Comparison of ENCODE assay signal across 12 cellular contexts in the genomic region with DNA sequence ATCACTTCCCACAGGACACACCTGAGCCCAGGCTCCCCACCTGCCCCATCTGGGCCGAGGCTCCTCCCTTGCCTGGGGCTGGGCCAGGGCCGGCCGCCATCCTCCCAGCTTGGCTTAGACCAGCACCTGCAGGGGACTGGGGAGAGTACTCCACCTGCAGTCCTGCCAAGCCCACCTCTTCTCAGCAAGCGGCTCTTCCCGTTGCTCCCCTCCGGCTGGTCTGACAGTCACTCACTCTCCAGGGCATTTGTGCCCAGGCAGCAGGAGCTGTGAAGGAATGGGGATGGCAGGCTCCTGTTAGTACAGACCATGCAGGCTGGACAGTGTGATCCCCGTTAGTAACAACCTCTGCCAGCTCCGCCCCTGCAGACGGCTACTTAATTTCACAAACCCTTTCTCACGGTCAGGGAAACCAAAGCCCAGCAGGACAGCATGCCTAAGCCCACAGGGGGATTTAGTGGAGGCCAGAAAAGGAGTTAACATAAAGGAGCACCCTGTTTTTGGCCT. TPM values are rescaled to one million over a fixed set of nuclear protein-coding genes. Genes with fewer than 3 reads are reported as not detected.
DNase-seq lines count a peak whose midpoint lies in the region; ATAC-seq, FAIRE-seq and TF ChIP-seq lines count a peak whose summit lies in the region.
"Had no signal": no experiment of that assay in that cellular context is flagged by ENCODE, and none has a peak within 500 bp of the region (broad histone marks: within the 10 kb centered on the region; RNA-seq: fewer than 3 reads in every experiment).

A gene with protein sequence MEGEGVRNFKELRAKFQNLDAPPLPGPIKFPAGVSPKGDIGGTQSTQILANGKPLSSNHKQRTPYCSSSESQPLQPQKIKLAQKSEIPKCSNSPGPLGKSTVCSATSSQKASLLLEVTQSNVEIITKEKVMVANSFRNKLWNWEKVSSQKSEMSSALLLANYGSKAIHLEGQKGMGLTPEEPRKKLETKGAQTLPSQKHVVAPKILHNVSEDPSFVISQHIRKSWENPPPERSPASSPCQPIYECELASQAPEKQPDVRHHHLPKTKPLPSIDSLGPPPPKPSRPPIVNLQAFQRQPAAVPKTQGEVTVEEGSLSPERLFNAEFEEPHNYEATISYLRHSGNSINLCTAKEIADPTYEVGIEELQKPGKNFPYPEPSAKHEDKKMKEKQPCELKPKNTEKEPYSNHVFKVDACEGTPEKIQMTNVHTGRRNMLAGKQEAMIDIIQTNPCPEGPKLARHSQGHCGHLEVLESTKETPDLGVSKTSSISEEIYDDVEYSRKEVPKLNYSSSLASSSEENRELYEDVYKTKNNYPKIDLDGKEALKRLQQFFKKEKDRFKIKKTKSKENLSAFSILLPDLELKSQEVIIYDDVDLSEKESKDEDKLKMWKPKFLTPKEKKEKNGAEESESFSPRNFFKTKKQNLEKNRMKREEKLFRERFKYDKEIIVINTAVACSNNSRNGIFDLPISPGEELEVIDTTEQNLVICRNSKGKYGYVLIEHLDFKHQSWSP (minus strand): TSS at position 12 of the 507 bp plus-strand sequence. CDS start 114 bp downstream, outside the sequence.

- H2AFZ ChIP-seq in GM12878 (ENCODE audit: control insufficient read depth, low read depth, low read length) = no peak within 1 kb of the TSS

- H3K4me2 ChIP-seq in GM12878 (ENCODE audit: control insufficient read depth, insufficient read depth) = no peak within 1 kb of the TSS

- WGBS in GM12878 (ENCODE audit: insufficient coverage, insufficient replicate concordance, low lambda C conversion rate, missing lambda C conversion rate) = 40% methylated on average over 10 of the region's 10 CpGs

- POLR2A ChIA-PET in GM12878 (lab: Charles Lee) = no interaction called here

- no peaks in the 10 kb centered on the region for H3K79me2 ChIP-seq in GM12878 (ENCODE audit: control insufficient read depth, insufficient read depth, low read length)

- CTCF ChIA-PET in GM12878 (lab: Yijun Ruan, JAX) = interaction anchor here (0.7 to 3.6 kb wide), 5 partner anchors 16 to 110 kb away, joined by 3 to 18 read pairs (median 9); no protein-coding TSS in a partner anchor

- TF ChIP-seq POLR2A in GM12878 (IDR thresholded peaks at IDR 0.05; ENCODE audit: low read depth, low read length) (no peak), gastrocnemius medialis (IDR thresholded peaks at IDR 0.05) (no peak)

- in situ Hi-C loops in GM12878 (cut with MboI) (no loop called here), gastrocnemius medialis (cut with MboI; ENCODE audit: low sequenced_read_pairs in 4 of 4) (no loop called here)

- TF ChIP-seq EP300 in GM12878 (IDR thresholded peaks at IDR 0.05; ENCODE audit: borderline replicate concordance in 1 of 2, control insufficient read depth in 1 of 2, low read depth in 2 of 2, low read length in 2 of 2) = no peak

- DNase-seq in GM12878 (ENCODE audit: low read depth, low spot score) (no peak), iPS-NIHi7 (ENCODE audit: extremely low spot score) (peak; percentile 76), gastrocnemius medialis (peak; percentile 4 to 32), NCI-H524 (lab: John Stamatoyannopoulos, UW) (no peak)
- DNase-seq: brain microvascular endothelial cell, MV-4-11 had no signal

- H3K27me3 ChIP-seq in HUES48 (ENCODE audit: control insufficient read depth, insufficient read depth, low read length) (no peaks in the 10 kb centered on the region), GM12878 (replicated peaks in 1 of 2; ENCODE audit: control insufficient read depth in 2 of 2, insufficient read depth in 2 of 2, low read length in 1 of 2) (no peaks in the 10 kb centered on the region), gastrocnemius medialis (no peaks in the 10 kb centered on the region)
- H3K27me3 ChIP-seq: brain microvascular endothelial cell had no signal

- TF ChIP-seq CTCF in GM12878 (IDR thresholded peaks at IDR 0.05 in 2 of 3, conservative IDR thresholded peaks at IDR 0.05 in 1 of 3; ENCODE audit: control insufficient read depth in 2 of 3, extremely low read depth in 1 of 3, insufficient read depth in 1 of 3, low read depth in 3 of 3, low read length in 3 of 3) = no peak
- TF ChIP-seq CTCF in gastrocnemius medialis (IDR thresholded peaks at IDR 0.05 in 4 of 5, conservative IDR thresholded peaks at IDR 0.05 in 1 of 5) = no peak

- peak within 1 kb of the TSS; percentile 35; the same call in 1 of the 2 replicates for H3K4me3 ChIP-seq in HUES48 (ENCODE audit: low read depth, low read length)
- no peak within 1 kb of the TSS for H3K4me3 ChIP-seq in GM12878
- peak within 1 kb of the TSS in 3 of 4 donors; percentile 2 to 24 (median 16) for H3K4me3 ChIP-seq in gastrocnemius medialis

- H3K4me1 ChIP-seq in HUES48 (ENCODE audit: control insufficient read depth, insufficient read depth, low read length) = peaks cover 24% of the 10 kb centered on the region
- no peaks in the 10 kb centered on the region for H3K4me1 ChIP-seq in GM12878 (ENCODE audit: control insufficient read depth, insufficient read depth, low read length)
- H3K4me1 ChIP-seq in gastrocnemius medialis = peaks cover 27 to 37% of the 10 kb centered on the region in 2 donors

- intact Hi-C loops in GM12878 (cut with micrococcal nuclease; ENCODE audit: unreplicated experiment) (no loop called here), gastrocnemius medialis (cut with DNase I; ENCODE audit: low total_unique reads) (loop anchor here (5.0 to 10.0 kb wide), 3 partner anchors 172 to 1535 kb away; a partner anchor contains a TSS)

- H3K9me3 ChIP-seq in HUES48 (ENCODE audit: control insufficient read depth, insufficient read depth, low read length) (no peaks in the 10 kb centered on the region), GM12878 (replicated peaks; ENCODE audit: control insufficient read depth, insufficient read depth, low read length) (no peaks in the 10 kb centered on the region), gastrocnemius medialis (no peaks in the 10 kb centered on the region)

- RAD21 ChIA-PET in GM12878 (lab: Charles Lee; ENCODE audit: unreplicated experiment) = interaction anchor here (0.5 to 1.5 kb wide), 3 partner anchors 55 to 710 kb away, joined by 3 read pairs; no protein-coding TSS in a partner anchor

- BruUV-seq in GM12878 (replicated peaks; lab: Mats Ljungman, UMichigan) = no TSS peak

- H3K27ac ChIP-seq in HUES48 (ENCODE audit: low read depth, low read length) (peak within 1 kb of the TSS; percentile 71), GM12878 (ENCODE audit: control insufficient read depth, insufficient read depth) (no peak within 1 kb of the TSS), gastrocnemius medialis (peak within 1 kb of the TSS; percentile 76 to 88 (median 81))
- H3K27ac ChIP-seq: brain microvascular endothelial cell had no signal

- SMC1A ChIA-PET in GM12878 (lab: Charles Lee; ENCODE audit: uncharacterized antibody, unreplicated experiment) = interaction anchor here (1.3 to 2.1 kb wide), 2 partner anchors 23 to 1534 kb away, joined by 3 to 7 read pairs; no protein-coding TSS in a partner anchor

- TF ChIP-seq RAD21 in GM12878 (IDR thresholded peaks at IDR 0.05; ENCODE audit: insufficient read depth, low read depth, low read length) = no peak

- H3K36me3 ChIP-seq in HUES48 (ENCODE audit: control insufficient read depth, insufficient read depth, low read length) (no peaks in the 10 kb centered on the region), GM12878 (ENCODE audit: control insufficient read depth in 2 of 2, insufficient read depth in 2 of 2, low read length in 1 of 2) (no peaks in the 10 kb centered on the region), gastrocnemius medialis (no peaks in the 10 kb centered on the region)
- H3K36me3 ChIP-seq: brain microvascular endothelial cell had no signal

- H4K20me1 ChIP-seq in GM12878 (ENCODE audit: control insufficient read depth, insufficient read depth) = no peaks in the 10 kb centered on the region

- FAIRE-seq in GM12878 (lab: Jason Lieb, UNC) = no peak
- FAIRE-seq: GM19239 had no signal

- H3K9ac ChIP-seq in HUES48 (ENCODE audit: low read depth, low read length) = no peak within 1 kb of the TSS
- no peak within 1 kb of the TSS for H3K9ac ChIP-seq in GM12878 (ENCODE audit: control insufficient read depth, insufficient read depth, low read length)

- ATAC-seq in GM12878 = peak; percentile 13
- ATAC-seq in gastrocnemius medialis = peak; percentile 2 to 12
- ATAC-seq in GM18861 (IDR thresholded peaks at IDR 0.05; ENCODE audit: unreplicated experiment) = no peak
- no peak for ATAC-seq in GM21576 (IDR thresholded peaks at IDR 0.05; ENCODE audit: unreplicated experiment)
- ATAC-seq in GM19035 (IDR thresholded peaks at IDR 0.05; ENCODE audit: unreplicated experiment) = no peak

TF ChIP-seq in GM12878, 131 proteins besides CTCF, POLR2A, EP300 and RAD21 (continues in another document):
- TF ChIP-seq ZNF217 (IDR thresholded peaks at IDR 0.05) (no peak), GATAD2B (conservative IDR thresholded peaks at IDR 0.05; ENCODE audit: low read depth) (no peak), ATF7 (IDR thresholded peaks at IDR 0.05; ENCODE audit: low read depth) (no peak), STAT1 (conservative IDR thresholded peaks at IDR 0.05) (no peak), MYC (IDR thresholded peaks at IDR 0.05; ENCODE audit: insufficient read depth, insufficient read length, insufficient replicate concordance, low read length, severe bottlenecking) (no peak), ZNF384 (IDR thresholded peaks at IDR 0.05; ENCODE audit: borderline replicate concordance, low read depth, low read length) (no peak)

RNA-seq across cellular contexts. Expression of the gene that starts here (rescaled TPM):
- 0.19 TPM in 1 of 2 replicates, not detected in the other for total RNA-seq in GM12878 (2013; cell fraction: nucleolus; rRNA removed)
- total RNA-seq in GM12878 (2014; rRNA removed) = 0.33 TPM in 1 of 2 replicates, not detected in the other
- 0.04 and 0.14 TPM in 2 replicates for total RNA-seq in GM12878 (2014; rRNA removed; fragmentation: Illumina TruSeq; extraction: Trizol)
- 0.08 TPM in 1 of 2 replicates, not detected in the other for total RNA-seq in GM12878 (2021)
- polyA plus RNA-seq in GM12878 (2011; ENCODE audit: low read depth) = not detected
- 0.05 and 0.12 TPM in 2 replicates for polyA plus RNA-seq in GM12878 (2011; rRNA removed)
- polyA plus RNA-seq in GM12878 (2011; cell fraction: cytosol; rRNA removed) = 0.01 and 0.03 TPM in 2 replicates
- polyA plus RNA-seq in GM12878 (2011; cell fraction: nucleus; rRNA removed) = 0.15 and 0.23 TPM in 2 replicates
- polyA plus RNA-seq in GM12878 (2012) = not detected in 2 replicates
- 0.09 and 0.13 TPM in 2 replicates for polyA plus RNA-seq in GM12878 (2014; fragmentation: Illumina TruSeq; extraction: Trizol)
- under 1 TPM in 1 of 2 experiments, not detected in 1; 0.04 TPM for polyA plus RNA-seq in GM12878 (2014; fragmentation: Nextera tagmentation; extraction: Ambion mirVana)
- 0.04 and 0.05 TPM in 2 replicates for polyA plus RNA-seq in GM12878 (2014; rRNA removed)
- polyA plus RNA-seq in GM12878 (2016; fragmentation: Nextera tagmentation; extraction: Ambion mirVana) = under 1 TPM in 1 of 2 experiments, not detected in 1; 0.16 TPM
- polyA minus RNA-seq in GM12878 (2011; rRNA and poly(A)+ RNA removed) = 0.15 TPM in 1 of 2 replicates, not detected in the other
- not detected in 2 replicates for polyA minus RNA-seq in GM12878 (2011; cell fraction: cytosol; rRNA and poly(A)+ RNA removed)
- polyA minus RNA-seq in GM12878 (2011; cell fraction: nucleus; rRNA and poly(A)+ RNA removed) = 0.12 TPM in 1 of 2 replicates, not detected in the other
- 10 to 100 TPM in 1 of 4 donors, 1 to 10 TPM in 3; 1.0 to 14.2 (median 1.7) TPM for total RNA-seq in gastrocnemius medialis
- total RNA-seq: OCI-LY7 had no signal

Comparison
In these comparisons a context has a peak if more than half of its experiments do, and no peak if none do; other contexts are left out.
1. Peak in ATAC-seq in GM12878; RNA of the gene not detected or under 1 TPM.
2. ATAC-seq: peak in gastrocnemius medialis (2 of 2); none in GM18861 (single experiment), GM21576 (single experiment) and GM19035 (single experiment).
3. DNase-seq: peak in iPS-NIHi7 (single experiment) and gastrocnemius medialis (2 of 2); none in GM12878 (single experiment) and NCI-H524 (0 of 2).